Comparison of ENCODE assay signal across 8 cellular contexts in the genomic region with DNA sequence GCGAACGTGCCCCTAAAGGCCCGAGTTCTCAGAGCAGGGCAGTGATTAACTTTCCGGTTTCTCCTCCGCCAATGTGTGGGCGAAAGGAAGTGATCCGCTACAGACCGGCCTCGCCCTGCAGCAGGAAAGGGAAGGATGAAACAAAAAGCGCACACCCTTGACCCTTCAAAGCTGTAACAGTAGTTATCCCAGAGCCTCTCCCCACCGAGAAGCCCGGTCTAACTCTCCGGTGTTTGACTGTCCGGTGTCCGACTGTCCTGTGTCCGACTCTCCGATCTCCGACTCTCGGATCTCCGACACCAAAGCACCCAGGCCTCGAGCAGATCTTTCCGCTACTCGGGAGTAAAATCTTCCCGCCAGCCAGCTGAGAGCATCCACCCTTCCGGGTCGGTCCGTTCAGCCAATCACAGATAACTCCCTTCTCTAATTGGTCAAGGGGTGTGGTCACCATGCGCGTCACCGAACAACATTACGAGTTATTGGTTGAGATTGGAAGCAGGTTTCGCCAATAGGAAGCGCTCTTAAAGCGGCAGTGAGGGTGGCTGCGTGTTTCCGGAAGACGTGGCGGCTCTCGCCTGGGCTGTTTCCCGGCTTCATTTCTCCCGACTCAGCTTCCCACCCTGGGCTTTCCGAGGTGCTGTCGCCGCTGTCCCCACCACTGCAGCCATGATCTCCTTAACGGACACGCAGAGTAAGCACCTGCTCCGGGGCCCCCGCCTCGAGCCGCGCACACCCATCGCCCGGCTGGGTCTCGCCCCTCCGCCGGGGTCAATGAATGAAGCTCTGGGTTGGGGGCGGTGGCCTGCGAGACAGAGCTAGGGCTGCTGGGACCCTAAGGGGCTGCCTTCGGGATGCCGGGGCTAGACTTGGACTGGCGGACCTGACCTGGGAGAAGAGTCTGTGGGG. TPM values are rescaled to one million over a fixed set of nuclear protein-coding genes. Genes with fewer than 3 reads are reported as not detected.
DNase-seq lines count a peak whose midpoint lies in the region; ATAC-seq lines count a peak whose summit lies in the region.

A gene with protein sequence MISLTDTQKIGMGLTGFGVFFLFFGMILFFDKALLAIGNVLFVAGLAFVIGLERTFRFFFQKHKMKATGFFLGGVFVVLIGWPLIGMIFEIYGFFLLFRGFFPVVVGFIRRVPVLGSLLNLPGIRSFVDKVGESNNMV (plus strand): TSS at position 532 of the 906 bp plus-strand sequence. CDS start 135 bp downstream, at position 667.
A gene with protein sequence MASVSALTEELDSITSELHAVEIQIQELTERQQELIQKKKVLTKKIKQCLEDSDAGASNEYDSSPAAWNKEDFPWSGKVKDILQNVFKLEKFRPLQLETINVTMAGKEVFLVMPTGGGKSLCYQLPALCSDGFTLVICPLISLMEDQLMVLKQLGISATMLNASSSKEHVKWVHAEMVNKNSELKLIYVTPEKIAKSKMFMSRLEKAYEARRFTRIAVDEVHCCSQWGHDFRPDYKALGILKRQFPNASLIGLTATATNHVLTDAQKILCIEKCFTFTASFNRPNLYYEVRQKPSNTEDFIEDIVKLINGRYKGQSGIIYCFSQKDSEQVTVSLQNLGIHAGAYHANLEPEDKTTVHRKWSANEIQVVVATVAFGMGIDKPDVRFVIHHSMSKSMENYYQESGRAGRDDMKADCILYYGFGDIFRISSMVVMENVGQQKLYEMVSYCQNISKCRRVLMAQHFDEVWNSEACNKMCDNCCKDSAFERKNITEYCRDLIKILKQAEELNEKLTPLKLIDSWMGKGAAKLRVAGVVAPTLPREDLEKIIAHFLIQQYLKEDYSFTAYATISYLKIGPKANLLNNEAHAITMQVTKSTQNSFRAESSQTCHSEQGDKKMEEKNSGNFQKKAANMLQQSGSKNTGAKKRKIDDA (minus strand): TSS at position 378 of the 906 bp plus-strand sequence. CDS start 2,065 bp downstream, outside the sequence.

- peak; percentile 97 for DNase-seq in COLO829 (ENCODE audit: low spot score)
- DNase-seq in HT-29 (ENCODE audit: low spot score): peak; percentile 99
- DNase-seq in NK-92 treated with Interleukin-12 subunit alpha and Interleukin-12 subunit beta, amount 100 ng/mL, for 24 hours (lab: John Stamatoyannopoulos, UW): peak; percentile 63
- peak; percentile 91 for DNase-seq in activated CD8-positive, alpha-beta memory T cell treated with anti-CD3 and anti-CD28 coated beads for 24 hours
- DNase-seq in effector memory CD8-positive, alpha-beta T cell: peak; percentile 90 to 91 (median 90)
- DNase-seq in lung microvascular endothelial cell (ENCODE audit: low read depth in 2 of 2): peak; percentile 99 to 100
- peak; percentile 79 to 87 (median 79) for DNase-seq in stimulated activated CD4-positive, alpha-beta T cell treated with anti-CD3 and anti-CD28 coated beads, TNF-alpha, amount 100 ng/mL, for 48 hours (ENCODE audit: low read depth in 3 of 3)

- H3K4me1 Mint-ChIP-seq in effector memory CD8-positive, alpha-beta T cell (ENCODE audit: low read depth in 2 of 2): peaks cover 23 to 44% of the 10 kb centered on the region in 2 donors

- peaks cover 16% of the 10 kb centered on the region for H3K36me3 Mint-ChIP-seq in effector memory CD8-positive, alpha-beta T cell (ENCODE audit: insufficient read depth)

- no peaks in the 10 kb centered on the region for H3K9me3 Mint-ChIP-seq in effector memory CD8-positive, alpha-beta T cell

- H3K4me3 Mint-ChIP-seq in effector memory CD8-positive, alpha-beta T cell: no peak within 1 kb of the TSS

- H3K27me3 Mint-ChIP-seq in effector memory CD8-positive, alpha-beta T cell: no peaks in the 10 kb centered on the region

- ATAC-seq in GM21360 (IDR thresholded peaks at IDR 0.05; ENCODE audit: unreplicated experiment): peak; percentile 98
- ATAC-seq in effector memory CD8-positive, alpha-beta T cell (replicated peaks): peak; percentile 96

- H3K27ac Mint-ChIP-seq in effector memory CD8-positive, alpha-beta T cell: no peak within 1 kb of the TSS

RNA-seq across cellular contexts. Expression of the first gene that starts in this region (rescaled TPM):
- total RNA-seq in HT-29 (2014; rRNA removed; shearing (Covaris generic)): 12.2 and 69.1 TPM in 2 replicates
- total RNA-seq in lung microvascular endothelial cell: 15.0 and 18.1 TPM in 2 replicates

RNA-seq across cellular contexts. Expression of the second gene that starts in this region (rescaled TPM):
- 11.3 and 15.2 TPM in 2 replicates for total RNA-seq in HT-29 (2014; rRNA removed; shearing (Covaris generic))
- total RNA-seq in lung microvascular endothelial cell: 65.4 and 75.4 TPM in 2 replicates

Comparison
In these comparisons a context has a peak if more than half of its experiments do, and no peak if none do; other contexts are left out.
1. Peak in every context shown above with its lines: DNase-seq and ATAC-seq.